8 cellular contexts compared by ENCODE assay signal in the genomic region with DNA sequence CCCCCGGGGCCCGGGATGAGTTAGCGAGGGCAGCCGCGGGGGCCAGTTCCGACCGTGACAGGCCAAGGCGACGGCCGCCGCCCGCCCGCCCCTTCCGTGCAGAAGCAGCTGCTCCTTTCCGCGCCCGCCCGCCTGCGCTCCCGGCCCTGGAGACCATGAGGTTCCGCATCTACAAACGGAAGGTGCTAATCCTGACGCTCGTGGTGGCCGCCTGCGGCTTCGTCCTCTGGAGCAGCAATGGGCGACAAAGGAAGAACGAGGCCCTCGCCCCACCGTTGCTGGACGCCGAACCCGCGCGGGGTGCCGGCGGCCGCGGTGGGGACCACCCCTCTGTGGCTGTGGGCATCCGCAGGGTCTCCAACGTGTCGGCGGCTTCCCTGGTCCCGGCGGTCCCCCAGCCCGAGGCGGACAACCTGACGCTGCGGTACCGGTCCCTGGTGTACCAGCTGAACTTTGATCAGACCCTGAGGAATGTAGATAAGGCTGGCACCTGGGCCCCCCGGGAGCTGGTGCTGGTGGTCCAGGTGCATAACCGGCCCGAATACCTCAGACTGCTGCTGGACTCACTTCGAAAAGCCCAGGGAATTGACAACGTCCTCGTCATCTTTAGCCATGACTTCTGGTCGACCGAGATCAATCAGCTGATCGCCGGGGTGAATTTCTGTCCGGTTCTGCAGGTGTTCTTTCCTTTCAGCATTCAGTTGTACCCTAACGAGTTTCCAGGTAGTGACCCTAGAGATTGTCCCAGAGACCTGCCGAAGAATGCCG. TPM values are rescaled to one million over a fixed set of nuclear protein-coding genes. Genes with fewer than 3 reads are reported as not detected.
DNase-seq lines count a peak whose midpoint lies in the region; TF ChIP-seq lines count a peak whose summit lies in the region.

No MANE protein-coding gene starts in this region.

- H3K4me1 Mint-ChIP-seq in HFFc6 (ENCODE audit: low read depth) = peaks cover 61% of the 10 kb centered on the region

- H3K4me3 ChIP-seq in mucosa of stomach (ENCODE audit: low read length) (peak overlapping the region; percentile 74), suprapubic skin (peak overlapping the region; percentile 99)

- H3K9me3 Mint-ChIP-seq in HFFc6 = no peaks in the 10 kb centered on the region

- H3K36me3 Mint-ChIP-seq in HFFc6 (ENCODE audit: low read depth) = peaks cover 30% of the 10 kb centered on the region

- TF ChIP-seq EP300 in suprapubic skin (IDR thresholded peaks at IDR 0.05) = no peak

- no peaks in the 10 kb centered on the region for H3K36me3 ChIP-seq in mucosa of stomach (ENCODE audit: control insufficient read depth, insufficient read depth, low read length)
- peaks cover 18% of the 10 kb centered on the region for H3K36me3 ChIP-seq in suprapubic skin

- H3K4me1 ChIP-seq in mucosa of stomach (ENCODE audit: control insufficient read depth, insufficient read depth, low read length) = peaks cover 6% of the 10 kb centered on the region
- peaks cover 53% of the 10 kb centered on the region for H3K4me1 ChIP-seq in suprapubic skin

- peak overlapping the region; percentile 96 for H3K27ac Mint-ChIP-seq in HFFc6

- H3K27me3 Mint-ChIP-seq in HFFc6 (ENCODE audit: insufficient read depth) = peaks cover 8% of the 10 kb centered on the region

- peak overlapping the region; percentile 95 for H3K9ac ChIP-seq in mucosa of stomach (ENCODE audit: low read length)

- DNase-seq in NCI-H526 (lab: John Stamatoyannopoulos, UW) (peak; percentile 25 to 79), NCI-H526 treated with DMSO at 0.1 percent for 48 hours (lab: John Stamatoyannopoulos, UW) (no peak), HFFc6 (peak; percentile 40), NCI-H1092 treated with DMSO at 0.1 percent for 48 hours (lab: John Stamatoyannopoulos, UW) (peak; percentile 80), epithelial cell of prostate (ENCODE audit: low read depth, low spot score) (no peak), suprapubic skin (ENCODE audit: low spot score in 2 of 2) (peak; percentile 85 to 87)
- peak; percentile 36 to 50 for DNase-seq in activated CD4-positive, alpha-beta T cell treated with anti-CD3 and anti-CD28 coated beads, Interleukin-2, amount 50 U/mL, for 4 hours

- H3K27me3 ChIP-seq in mucosa of stomach (ENCODE audit: control insufficient read depth, insufficient read depth, low read length) (no peaks in the 10 kb centered on the region), suprapubic skin (no peaks in the 10 kb centered on the region)

- no peak for TF ChIP-seq POLR2A in suprapubic skin (IDR thresholded peaks at IDR 0.05)

- H3K9me3 ChIP-seq in mucosa of stomach (ENCODE audit: control insufficient read depth, low read length) = no peaks in the 10 kb centered on the region
- H3K9me3 ChIP-seq in suprapubic skin = no peaks in the 10 kb centered on the region

- TF ChIP-seq CTCF in HFFc6 (IDR thresholded peaks at IDR 0.05) = no peak
- no peak for TF ChIP-seq CTCF in suprapubic skin (IDR thresholded peaks at IDR 0.05)

- H3K27ac ChIP-seq in epithelial cell of prostate (peak overlapping the region; percentile 96), suprapubic skin (peak overlapping the region; percentile 99)

- 11% methylated on average over 21 of the region's 65 CpGs for WGBS in suprapubic skin

- H3K4me3 Mint-ChIP-seq in HFFc6 = peak overlapping the region; percentile 99

RNA-seq across cellular contexts. Expression of a gene that starts 0.7 kb away (rescaled TPM):
- 10 to 100 TPM; 61.8 to 73.8 (median 64.4) TPM for total RNA-seq in HFFc6 (2021; fragmentation: NEBNext Ultra II Directional; extraction: Animal tissue kit (Norgen Biotek cat#: 25700))
- total RNA-seq in suprapubic skin = 10 to 100 TPM in 3 of 4 donors, 1 to 10 TPM in 1; 8.9 to 17.5 (median 15.1) TPM

RNA-seq across cellular contexts. Expression of a gene that starts 0.9 kb away (rescaled TPM):
- total RNA-seq in HFFc6 (2021; fragmentation: NEBNext Ultra II Directional; extraction: Animal tissue kit (Norgen Biotek cat#: 25700)) = 100 to 1,000 TPM; 170 to 254 (median 211) TPM
- total RNA-seq in suprapubic skin = 100 to 1,000 TPM; 150 to 232 (median 182) TPM

RNA-seq across cellular contexts. Expression of a gene that starts 13.7 kb away (rescaled TPM):
- total RNA-seq in HFFc6 (2021; fragmentation: NEBNext Ultra II Directional; extraction: Animal tissue kit (Norgen Biotek cat#: 25700)) = 1 to 10 TPM; 5.8 to 8.7 (median 6.2) TPM
- total RNA-seq in suprapubic skin = 10 to 100 TPM in 1 of 4 donors, 1 to 10 TPM in 3; 7.5 to 11.8 (median 9.5) TPM

RNA-seq across cellular contexts. Expression of a gene that starts 22.6 kb away (rescaled TPM):
- total RNA-seq in HFFc6 (2021; fragmentation: NEBNext Ultra II Directional; extraction: Animal tissue kit (Norgen Biotek cat#: 25700)) = 10 to 100 TPM; 15.2 to 26.5 (median 25.5) TPM
- 1 to 10 TPM; 6.4 to 9.2 (median 8.6) TPM for total RNA-seq in suprapubic skin

RNA-seq across cellular contexts. Expression of a gene that starts 35.1 kb away (rescaled TPM):
- total RNA-seq in HFFc6 (2021; fragmentation: NEBNext Ultra II Directional; extraction: Animal tissue kit (Norgen Biotek cat#: 25700)) = 1,000 to 10,000 TPM in 4 of 6 experiments, 100 to 1,000 TPM in 2; 743 to 1,241 (median 1,080) TPM
- over 10,000 TPM in 1 of 4 donors, 1,000 to 10,000 TPM in 3; 5,312 to 11,292 (median 8,564) TPM for total RNA-seq in suprapubic skin

Comparison
In these comparisons a context has a peak if more than half of its experiments do, and no peak if none do; other contexts are left out.
1. DNase-seq: peak in NCI-H526 (2 of 2), HFFc6 (single experiment), NCI-H1092 treated with DMSO at 0.1 percent for 48 hours (single experiment), activated CD4-positive, alpha-beta T cell treated with anti-CD3 and anti-CD28 coated beads, Interleukin-2, amount 50 U/mL, for 4 hours (2 of 2) and suprapubic skin (2 of 2); none in NCI-H526 treated with DMSO at 0.1 percent for 48 hours (single experiment) and epithelial cell of prostate (single experiment).